ENCODE assay signal across 30 cellular contexts in the genomic region with DNA sequence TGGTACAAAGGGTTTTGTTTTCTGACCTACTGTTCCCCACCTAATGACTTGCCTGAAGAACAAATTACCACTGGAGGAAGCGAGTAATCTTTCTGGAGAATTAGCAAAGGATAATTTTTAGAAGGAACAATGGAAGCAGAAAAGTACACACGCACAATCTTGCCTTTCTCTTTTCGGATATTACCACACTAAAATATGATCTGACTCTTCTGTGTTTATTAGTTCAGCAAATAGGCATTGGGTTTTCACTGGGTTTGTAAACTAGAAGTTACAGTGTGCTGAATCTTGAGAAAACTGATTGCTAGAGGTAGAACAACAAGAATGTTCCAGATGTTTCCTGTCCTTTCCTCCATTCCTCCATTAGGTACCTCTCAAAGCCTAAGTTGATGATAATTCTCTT.
"Had no signal": no experiment of that assay in that cellular context is flagged by ENCODE, and none has a peak within 500 bp of the region (broad histone marks: within the 10 kb centered on the region; RNA-seq: fewer than 3 reads in every experiment).

No MANE protein-coding gene starts in this region.

- H3K9me3 ChIP-seq: adrenal gland, breast epithelium had no signal

- H3K27me3 ChIP-seq: adrenal gland, brain microvascular endothelial cell, breast epithelium had no signal

- H3K36me3 ChIP-seq: adrenal gland, brain microvascular endothelial cell, breast epithelium had no signal

- H3K27ac ChIP-seq: adrenal gland, brain microvascular endothelial cell, breast epithelium, VCaP had no signal

- H3K4me1 ChIP-seq: adrenal gland, breast epithelium had no signal

- DNase-seq: activated B cell treated with CpG ODN at 0.5 μM for 24 hours; activated CD4-positive, alpha-beta memory T cell treated with anti-CD3 and anti-CD28 coated beads, Interleukin-2, amount 10 ng/mL, durations not matched to agents 7 days and 5 days; activated CD4-positive, alpha-beta T cell treated with anti-CD3 and anti-CD28 coated beads for 4 hours; activated CD4-positive, alpha-beta T cell treated with anti-CD3 and anti-CD28 coated beads, Interleukin-2, amount 10 ng/mL, durations not matched to agents 24 days and 14 days; activated CD4-positive, alpha-beta T cell treated with anti-CD3 and anti-CD28 coated beads, Interleukin-2, amount 50 U/mL, for 1 hour; activated CD4-positive, alpha-beta T cell treated with anti-CD3 and anti-CD28 coated beads, Interleukin-2, amount 50 U/mL, for 48 hours; activated CD4-positive, CD25-positive, alpha-beta regulatory T cell treated with anti-CD3 and anti-CD28 coated beads, Interleukin-2, amount 50 U/mL, for 72 hours; activated CD8-positive, alpha-beta memory T cell treated with anti-CD3 and anti-CD28 coated beads for 24 hours; activated CD8-positive, alpha-beta memory T cell treated with anti-CD3 and anti-CD28 coated beads, Interleukin-2, amount 10 ng/mL, durations not matched to agents 7 days and 5 days; activated CD8-positive, alpha-beta memory T cell treated with anti-CD3 and anti-CD28 coated beads, Interleukin-2, amount 50 U/mL, for 48 hours; activated CD8-positive, alpha-beta T cell treated with anti-CD3 and anti-CD28 coated beads, Interleukin-2, amount 10 ng/mL, durations not matched to agents 7 days and 5 days; activated effector memory CD4-positive, alpha-beta T cell treated with Interleukin-2 at 50 U/mL for 16 hours; activated gamma-delta T cell; activated naive CD4-positive, alpha-beta T cell treated with anti-CD3 and anti-CD28 coated beads, Interleukin-2, amount 10 ng/mL, durations not matched to agents 7 days and 5 days; activated naive CD4-positive, alpha-beta T cell treated with Interleukin-2 at 50 U/mL for 16 hours; activated naive CD8-positive, alpha-beta T cell treated with anti-CD3 and anti-CD28 coated beads for 36 hours; activated T-cell treated with anti-CD3 and anti-CD28 coated beads, Interleukin-2, amount 50 U/mL, for 24 hours; activated T-cell treated with anti-CD3 and anti-CD28 coated beads, Interleukin-2, amount 50 U/mL, for 48 hours; adrenal gland; amniotic stem cell; aorta; brain microvascular endothelial cell; central memory CD4-positive, alpha-beta T cell; SW 1271; T-helper 1 cell; T-helper 2 cell; T-helper 9 cell had no signal

- H3K4me3 ChIP-seq: adrenal gland, breast epithelium had no signal

- ATAC-seq: activated CD8-positive, alpha-beta memory T cell treated with anti-CD3 and anti-CD28 coated beads, Interleukin-2, amount 10 ng/mL, durations not matched to agents 7 days and 5 days; activated CD8-positive, alpha-beta T cell treated with anti-CD3 and anti-CD28 coated beads, Interleukin-2, amount 10 ng/mL, durations not matched to agents 7 days and 5 days; activated naive CD4-positive, alpha-beta T cell treated with anti-CD3 and anti-CD28 coated beads, Interleukin-2, amount 50 U/mL, for 72 hours had no signal
